Comparison of ENCODE assay signal across 10 cellular contexts in the genomic region with DNA sequence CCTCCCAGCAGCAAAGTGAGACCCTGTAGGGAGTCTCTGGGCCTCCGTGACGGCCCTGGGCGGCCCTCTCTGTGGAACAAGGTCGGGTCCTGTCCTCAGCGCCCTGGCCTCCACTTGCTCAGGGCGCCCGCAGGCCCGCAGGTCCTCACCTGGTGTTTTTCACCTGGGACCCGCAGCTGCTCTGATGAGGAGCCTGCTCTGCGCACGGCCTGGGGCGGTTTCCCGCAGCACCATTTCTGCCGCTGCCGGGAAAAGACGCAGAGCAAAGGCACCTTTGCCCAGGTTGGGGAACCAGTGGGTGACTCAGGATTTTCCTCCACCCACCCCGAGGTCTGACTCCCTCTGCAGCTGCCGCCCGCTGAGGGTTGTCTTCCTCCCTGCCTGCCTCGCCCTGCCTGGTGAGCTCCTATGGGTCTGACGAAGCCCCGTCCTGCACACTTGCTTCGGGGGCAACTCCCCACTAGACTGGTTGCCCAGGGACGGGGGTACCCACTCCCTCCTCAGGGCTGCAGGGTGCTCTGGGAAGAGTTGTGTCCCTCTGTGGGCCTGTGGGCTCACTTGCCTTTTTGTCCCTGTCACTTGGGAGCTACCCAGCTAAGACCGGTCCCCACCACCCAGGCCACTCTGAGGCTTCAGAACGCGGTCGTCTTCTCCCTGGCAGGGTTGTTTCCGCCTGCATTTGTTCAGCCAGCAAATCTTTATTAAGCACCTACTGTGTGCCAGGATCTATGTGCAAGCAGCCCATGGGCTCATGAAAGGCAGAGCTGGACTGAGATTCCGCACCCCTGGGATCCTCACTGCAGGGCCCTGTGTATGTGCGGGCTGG.
DNase-seq lines count a peak whose midpoint lies in the region; ATAC-seq and TF ChIP-seq lines count a peak whose summit lies in the region.
"Had no signal": no experiment of that assay in that cellular context is flagged by ENCODE, and none has a peak within 500 bp of the region (broad histone marks: within the 10 kb centered on the region; RNA-seq: fewer than 3 reads in every experiment).

No MANE protein-coding gene starts in this region.

- peak overlapping the region; percentile 60; the same call in 1 of the 2 replicates for H2AFZ ChIP-seq in Loucy (ENCODE audit: low read length)

- peak overlapping the region; percentile 73 for H3K4me2 ChIP-seq in Loucy (ENCODE audit: low read depth, low read length, poor library complexity, severe bottlenecking)

- TF ChIP-seq CTCF in CD14-positive monocyte (IDR thresholded peaks at IDR 0.05) (no peak), Loucy (conservative IDR thresholded peaks at IDR 0.05; ENCODE audit: low read length) (no peak), neural crest cell (conservative IDR thresholded peaks at IDR 0.05) (no peak), esophagus muscularis mucosa (IDR thresholded peaks at IDR 0.05) (no peak), gastroesophageal sphincter (IDR thresholded peaks at IDR 0.05) (no peak)

- H3K36me3 Mint-ChIP-seq in CD14-positive monocyte (peaks cover 24 to 43% of the 10 kb centered on the region in 2 donors), neural crest cell (ENCODE audit: low read depth) (no peaks in the 10 kb centered on the region)
- H3K36me3 Mint-ChIP-seq: CD8-positive, alpha-beta memory T cell had no signal

- TF ChIP-seq POLR2A in esophagus muscularis mucosa (IDR thresholded peaks at IDR 0.05; ENCODE audit: low read depth): no peak
- TF ChIP-seq POLR2A in gastroesophageal sphincter (IDR thresholded peaks at IDR 0.05): no peak

- H3K27ac ChIP-seq in esophagus muscularis mucosa (replicated peaks in 1 of 4) (no peak overlapping the region), gastroesophageal sphincter (no peak overlapping the region)

- no peaks in the 10 kb centered on the region for H3K36me3 ChIP-seq in Loucy (ENCODE audit: insufficient read depth, low read length)
- no peaks in the 10 kb centered on the region for H3K36me3 ChIP-seq in esophagus muscularis mucosa
- no peaks in the 10 kb centered on the region for H3K36me3 ChIP-seq in gastroesophageal sphincter

- 93% methylated on average over 10 of the region's 31 CpGs for WGBS in esophagus muscularis mucosa
- no CpG with 5 or more reads among the region's 31 CpGs for WGBS in gastroesophageal sphincter (ENCODE audit: low coverage in 1 of 2), 2 donors

- no peak for TF ChIP-seq EP300 in esophagus muscularis mucosa (IDR thresholded peaks at IDR 0.05)
- no peak for TF ChIP-seq EP300 in gastroesophageal sphincter (IDR thresholded peaks at IDR 0.05)

- H3K9me2 ChIP-seq in Loucy (replicated peaks; ENCODE audit: low read depth, low read length): no peaks in the 10 kb centered on the region

- peak overlapping the region in 1 of 2 donors; percentile 11 for H3K4me3 Mint-ChIP-seq in CD14-positive monocyte
- no peak overlapping the region for H3K4me3 Mint-ChIP-seq in neural crest cell

- peaks cover 37% of the 10 kb centered on the region for H3K4me1 Mint-ChIP-seq in CD14-positive monocyte
- peaks cover 22% of the 10 kb centered on the region for H3K4me1 Mint-ChIP-seq in neural crest cell

- H3K4me3 ChIP-seq in Loucy (ENCODE audit: low read length, poor library complexity, severe bottlenecking) (peak overlapping the region; percentile 61), esophagus muscularis mucosa (no peak overlapping the region), gastroesophageal sphincter (no peak overlapping the region)

- ATAC-seq in esophagus mucosa (peak; percentile 35), HG03095 (IDR thresholded peaks at IDR 0.05; ENCODE audit: unreplicated experiment) (no peak), gastroesophageal sphincter (no peak)

- peaks cover 3 to 16% (median 7%) of the 10 kb centered on the region in 3 donors for H3K27me3 Mint-ChIP-seq in CD14-positive monocyte (ENCODE audit: low read depth in 3 of 3)
- no peaks in the 10 kb centered on the region for H3K27me3 Mint-ChIP-seq in neural crest cell (ENCODE audit: low read depth)

- no peaks in the 10 kb centered on the region for H3K9me3 Mint-ChIP-seq in CD14-positive monocyte
- no peaks in the 10 kb centered on the region for H3K9me3 Mint-ChIP-seq in neural crest cell
- H3K9me3 Mint-ChIP-seq: CD8-positive, alpha-beta memory T cell had no signal

- H3K9me3 ChIP-seq in Loucy (ENCODE audit: insufficient read depth, low read depth, low read length) (no peaks in the 10 kb centered on the region), esophagus muscularis mucosa (no peaks in the 10 kb centered on the region), gastroesophageal sphincter (no peaks in the 10 kb centered on the region)

- peak; percentile 44 for DNase-seq in CD14-positive monocyte (ENCODE audit: low spot score)
- no peak for DNase-seq in neural crest cell (ENCODE audit: low read depth, low spot score)
- DNase-seq in kidney glomerular epithelial cell (lab: John Stamatoyannopoulos, UW): no peak
- no peak for DNase-seq in esophagus muscularis mucosa (ENCODE audit: extremely low spot score)
- DNase-seq: NCI-H2081 treated with DMSO at 0.1 percent for 48 hours had no signal

- intact Hi-C loops in CD14-positive monocyte (cut with micrococcal nuclease): loop anchor here (5.0 to 10.0 kb wide), 3 partner anchors 232 to 558 kb away; a partner anchor contains a TSS
- intact Hi-C loops in esophagus muscularis mucosa (cut with DNase I): loop anchor here (5.0 to 10.0 kb wide), 4 partner anchors 163 to 340 kb away; a partner anchor contains a TSS

- no peaks in the 10 kb centered on the region for H3K79me2 ChIP-seq in Loucy (ENCODE audit: insufficient read depth, low read length)

- H3K27ac Mint-ChIP-seq in CD14-positive monocyte (peak overlapping the region in 2 of 7 donors; percentile 48 to 68), neural crest cell (ENCODE audit: unreplicated experiment) (peak overlapping the region; percentile 62)

- H3K9ac ChIP-seq in Loucy (ENCODE audit: low read depth, low read length, poor library complexity, severe bottlenecking): peak overlapping the region; percentile 58

- H3K27me3 ChIP-seq in Loucy (ENCODE audit: insufficient read depth, low read length, poor library complexity, severe bottlenecking) (no peaks in the 10 kb centered on the region), esophagus muscularis mucosa (peaks cover 0 to 3% (median 0%) of the 10 kb centered on the region in 4 donors), gastroesophageal sphincter (no peaks in the 10 kb centered on the region)

- no peaks in the 10 kb centered on the region for H3F3A ChIP-seq in Loucy (ENCODE audit: low read depth)

- H4K20me1 ChIP-seq in Loucy (ENCODE audit: insufficient read depth, low read length, poor library complexity, severe bottlenecking): no peaks in the 10 kb centered on the region

- H3K4me1 ChIP-seq in Loucy (ENCODE audit: insufficient read depth, low read length, poor library complexity, severe bottlenecking) (peaks cover 21% of the 10 kb centered on the region), esophagus muscularis mucosa (peaks cover 12 to 31% (median 18%) of the 10 kb centered on the region in 4 donors), gastroesophageal sphincter (peaks cover 0 to 20% (median 8%) of the 10 kb centered on the region in 3 donors)
